In genomic region chr7:112481833-112482669, GRCh38 we compare ENCODE assay signal across 1 cellular context.
TF ChIP-seq lines count a peak whose summit lies in the region.

No MANE protein-coding gene starts in this region.

TF ChIP-seq in GM23338, 12 proteins besides CTCF, POLR2A, EP300 and RAD21 (continued from another document):
- TF ChIP-seq REST (IDR thresholded peaks at IDR 0.05; ENCODE audit: unreplicated experiment) (no peak), JUNB (IDR thresholded peaks at IDR 0.05; ENCODE audit: unreplicated experiment) (no peak), ZNF114 (CRISPR knock-in tag; IDR thresholded peaks at IDR 0.05) (no peak), CREB1 (CRISPR knock-in tag; IDR thresholded peaks at IDR 0.05; ENCODE audit: low read depth) (no peak), EZH2 (IDR thresholded peaks at IDR 0.05; ENCODE audit: low read depth, unreplicated experiment) (no peak), ZNF331 (CRISPR knock-in tag; IDR thresholded peaks at IDR 0.05; ENCODE audit: low read depth) (no peak), EZH2phosphoT487 (IDR thresholded peaks at IDR 0.05; ENCODE audit: unreplicated experiment) (no peak), NANOG (IDR thresholded peaks at IDR 0.05; ENCODE audit: borderline replicate concordance) (no peak)
TF ChIP-seq in GM23338: peak in this region for 0.
